Comparison of ENCODE assay signal across 8 cellular contexts in genomic region chr2:74003494-74004211, GRCh38. TPM values are rescaled to one million over a fixed set of nuclear protein-coding genes. Genes with fewer than 3 reads are reported as not detected.
DNase-seq lines count a peak whose midpoint lies in the region; ATAC-seq and TF ChIP-seq lines count a peak whose summit lies in the region.

No MANE protein-coding gene starts in this region.

- 41% methylated on average over 16 of the region's 16 CpGs for WGBS in right cardiac atrium
- WGBS in suprapubic skin, result 46% methylated on average over 13 of the region's 16 CpGs

- CTCF ChIA-PET in activated CD4-positive, alpha-beta memory T cell treated with anti-CD3 and anti-CD28 coated beads for 36 hours (lab: Charles Lee), result interaction anchor here (1.3 to 1.4 kb wide), 2 partner anchors 16 to 175 kb away, joined by 4 to 6 read pairs; no protein-coding TSS in a partner anchor
- CTCF ChIA-PET in activated CD4-positive, alpha-beta memory T cell treated with anti-CD3 and anti-CD28 coated beads, Interleukin-2, amount 10 ng/mL, durations not matched to agents 7 days and 5 days (lab: Charles Lee), result interaction anchor here (0.7 to 1.8 kb wide), 2 partner anchors 175 to 176 kb away, joined by 4 to 8 read pairs; no protein-coding TSS in a partner anchor
- CTCF ChIA-PET in WTC11 (lab: Charles Lee), result interaction anchor here (0.6 to 1.8 kb wide), 7 partner anchors 9 to 1673 kb away, joined by 3 to 5 read pairs (median 4); no protein-coding TSS in a partner anchor

- H3K27me3 Mint-ChIP-seq in activated CD4-positive, alpha-beta memory T cell treated with anti-CD3 and anti-CD28 coated beads for 36 hours, result no peaks in the 10 kb centered on the region
- peaks cover 2% of the 10 kb centered on the region for H3K27me3 Mint-ChIP-seq in activated CD4-positive, alpha-beta memory T cell treated with anti-CD3 and anti-CD28 coated beads, Interleukin-2, amount 10 ng/mL, durations not matched to agents 7 days and 5 days
- H3K27me3 Mint-ChIP-seq in WTC11 (ENCODE audit: low read depth), result no peaks in the 10 kb centered on the region

- H3K36me3 ChIP-seq in suprapubic skin, result no peaks in the 10 kb centered on the region

- TF ChIP-seq CTCF in WTC11 (IDR thresholded peaks at IDR 0.05), result no peak
- no peak for TF ChIP-seq CTCF in suprapubic skin (IDR thresholded peaks at IDR 0.05)
- no peak for TF ChIP-seq CTCF in GM13976 (IDR thresholded peaks at IDR 0.05; ENCODE audit: borderline replicate concordance, control extremely low read depth, extremely low read depth, insufficient read depth, missing control alignments)

- DNase-seq in activated CD4-positive, alpha-beta memory T cell treated with anti-CD3 and anti-CD28 coated beads for 36 hours, result peak; percentile 23
- no peak for DNase-seq in activated CD4-positive, alpha-beta memory T cell treated with anti-CD3 and anti-CD28 coated beads, Interleukin-2, amount 10 ng/mL, durations not matched to agents 7 days and 5 days
- DNase-seq in WTC11 (ENCODE audit: low spot score) (no peak), right cardiac atrium (peak in 2 of 3 donors; percentile 55 to 56), suprapubic skin (ENCODE audit: low spot score in 2 of 2) (no peak), NCI-H526 (lab: John Stamatoyannopoulos, UW) (no peak), GM13976 (ENCODE audit: low spot score) (no peak)

- H3K9me3 ChIP-seq in right cardiac atrium (ENCODE audit: control insufficient read depth, low read length), result no peaks in the 10 kb centered on the region
- no peaks in the 10 kb centered on the region for H3K9me3 ChIP-seq in suprapubic skin

- no peak for TF ChIP-seq EP300 in suprapubic skin (IDR thresholded peaks at IDR 0.05)

- H3K27ac ChIP-seq in right cardiac atrium (ENCODE audit: low read length), result no peak overlapping the region
- H3K27ac ChIP-seq in suprapubic skin, result no peak overlapping the region

- peaks cover 15% of the 10 kb centered on the region for H3K4me1 ChIP-seq in right cardiac atrium (ENCODE audit: control insufficient read depth, insufficient read depth, low read length)
- H3K4me1 ChIP-seq in suprapubic skin, result peaks cover 89% of the 10 kb centered on the region

- H3K4me1 Mint-ChIP-seq in activated CD4-positive, alpha-beta memory T cell treated with anti-CD3 and anti-CD28 coated beads for 36 hours (ENCODE audit: low read depth), result peaks cover 77% of the 10 kb centered on the region
- peaks cover 29% of the 10 kb centered on the region for H3K4me1 Mint-ChIP-seq in activated CD4-positive, alpha-beta memory T cell treated with anti-CD3 and anti-CD28 coated beads, Interleukin-2, amount 10 ng/mL, durations not matched to agents 7 days and 5 days
- peaks cover 81% of the 10 kb centered on the region for H3K4me1 Mint-ChIP-seq in WTC11

- in situ Hi-C loops in GM13976 (cut with MboI; ENCODE audit: low sequenced_read_pairs, unreplicated experiment), result no loop called here

- H3K4me3 Mint-ChIP-seq in activated CD4-positive, alpha-beta memory T cell treated with anti-CD3 and anti-CD28 coated beads for 36 hours, result peak overlapping the region; percentile 16
- H3K4me3 Mint-ChIP-seq in activated CD4-positive, alpha-beta memory T cell treated with anti-CD3 and anti-CD28 coated beads, Interleukin-2, amount 10 ng/mL, durations not matched to agents 7 days and 5 days, result no peak overlapping the region
- peak overlapping the region; percentile 82 for H3K4me3 Mint-ChIP-seq in WTC11

- intact Hi-C loops in activated CD4-positive, alpha-beta memory T cell treated with anti-CD3 and anti-CD28 coated beads for 36 hours (cut with micrococcal nuclease), result loop anchor here (2.0 to 5.0 kb wide), 2 partner anchors 41 to 143 kb away; partner anchors contain the start of gene BOLA3
- intact Hi-C loops in right cardiac atrium (cut with DNase I), result no loop called here

- no peak for TF ChIP-seq POLR2A in suprapubic skin (IDR thresholded peaks at IDR 0.05)

- POLR2A ChIA-PET in activated CD4-positive, alpha-beta memory T cell treated with anti-CD3 and anti-CD28 coated beads for 36 hours (lab: Charles Lee), result no interaction called here
- POLR2A ChIA-PET in activated CD4-positive, alpha-beta memory T cell treated with anti-CD3 and anti-CD28 coated beads, Interleukin-2, amount 10 ng/mL, durations not matched to agents 7 days and 5 days (lab: Charles Lee), result interaction anchor here (0.7 to 2.3 kb wide), 2 partner anchors 10 to 196 kb away, joined by 3 to 5 read pairs; no protein-coding TSS in a partner anchor
- POLR2A ChIA-PET in WTC11 (lab: Charles Lee), result interaction anchor here (2.2 kb wide), 1 partner anchor 16 kb away, joined by 5 read pairs; no protein-coding TSS in a partner anchor

- H3K27me3 ChIP-seq in right cardiac atrium (ENCODE audit: control insufficient read depth, insufficient read depth) (no peaks in the 10 kb centered on the region), suprapubic skin (no peaks in the 10 kb centered on the region)

- H3K27ac Mint-ChIP-seq in activated CD4-positive, alpha-beta memory T cell treated with anti-CD3 and anti-CD28 coated beads for 36 hours, result peak overlapping the region; percentile 51
- H3K27ac Mint-ChIP-seq in activated CD4-positive, alpha-beta memory T cell treated with anti-CD3 and anti-CD28 coated beads, Interleukin-2, amount 10 ng/mL, durations not matched to agents 7 days and 5 days, result no peak overlapping the region
- H3K27ac Mint-ChIP-seq in WTC11, result peak overlapping the region; percentile 69

- H3K36me3 Mint-ChIP-seq in activated CD4-positive, alpha-beta memory T cell treated with anti-CD3 and anti-CD28 coated beads for 36 hours, result peaks cover 4% of the 10 kb centered on the region
- H3K36me3 Mint-ChIP-seq in activated CD4-positive, alpha-beta memory T cell treated with anti-CD3 and anti-CD28 coated beads, Interleukin-2, amount 10 ng/mL, durations not matched to agents 7 days and 5 days (ENCODE audit: low read depth), result peaks cover 6% of the 10 kb centered on the region
- H3K36me3 Mint-ChIP-seq in WTC11, result no peaks in the 10 kb centered on the region

- no peak for ATAC-seq in WTC11
- ATAC-seq in right cardiac atrium, result peak in 1 of 2 donors; percentile 37
- no peak for ATAC-seq in HG02642 (IDR thresholded peaks at IDR 0.05; ENCODE audit: poor library complexity, unreplicated experiment)

- no peaks in the 10 kb centered on the region for H3K9me3 Mint-ChIP-seq in activated CD4-positive, alpha-beta memory T cell treated with anti-CD3 and anti-CD28 coated beads for 36 hours
- no peaks in the 10 kb centered on the region for H3K9me3 Mint-ChIP-seq in activated CD4-positive, alpha-beta memory T cell treated with anti-CD3 and anti-CD28 coated beads, Interleukin-2, amount 10 ng/mL, durations not matched to agents 7 days and 5 days
- no peaks in the 10 kb centered on the region for H3K9me3 Mint-ChIP-seq in WTC11

- peak overlapping the region; percentile 71 for H3K4me3 ChIP-seq in right cardiac atrium (ENCODE audit: low read length)
- peak overlapping the region; percentile 57 for H3K4me3 ChIP-seq in suprapubic skin

TF ChIP-seq in WTC11, 78 proteins besides CTCF, POLR2A, EP300 and RAD21 (continues in another document):
- TF ChIP-seq JUN (CRISPR knock-in tag; IDR thresholded peaks at IDR 0.05) (no peak), RELA (CRISPR knock-in tag; IDR thresholded peaks at IDR 0.05; ENCODE audit: borderline replicate concordance) (no peak), MLX (CRISPR knock-in tag; IDR thresholded peaks at IDR 0.05) (no peak), ERG (CRISPR knock-in tag; IDR thresholded peaks at IDR 0.05) (no peak), ZNF219 (CRISPR knock-in tag; IDR thresholded peaks at IDR 0.05; ENCODE audit: borderline replicate concordance) (no peak), NR2C2 (CRISPR knock-in tag; IDR thresholded peaks at IDR 0.05) (no peak)
- TF ChIP-seq, protein P1, sequence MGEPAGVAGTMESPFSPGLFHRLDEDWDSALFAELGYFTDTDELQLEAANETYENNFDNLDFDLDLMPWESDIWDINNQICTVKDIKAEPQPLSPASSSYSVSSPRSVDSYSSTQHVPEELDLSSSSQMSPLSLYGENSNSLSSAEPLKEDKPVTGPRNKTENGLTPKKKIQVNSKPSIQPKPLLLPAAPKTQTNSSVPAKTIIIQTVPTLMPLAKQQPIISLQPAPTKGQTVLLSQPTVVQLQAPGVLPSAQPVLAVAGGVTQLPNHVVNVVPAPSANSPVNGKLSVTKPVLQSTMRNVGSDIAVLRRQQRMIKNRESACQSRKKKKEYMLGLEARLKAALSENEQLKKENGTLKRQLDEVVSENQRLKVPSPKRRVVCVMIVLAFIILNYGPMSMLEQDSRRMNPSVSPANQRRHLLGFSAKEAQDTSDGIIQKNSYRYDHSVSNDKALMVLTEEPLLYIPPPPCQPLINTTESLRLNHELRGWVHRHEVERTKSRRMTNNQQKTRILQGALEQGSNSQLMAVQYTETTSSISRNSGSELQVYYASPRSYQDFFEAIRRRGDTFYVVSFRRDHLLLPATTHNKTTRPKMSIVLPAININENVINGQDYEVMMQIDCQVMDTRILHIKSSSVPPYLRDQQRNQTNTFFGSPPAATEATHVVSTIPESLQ (CRISPR knock-in tag; IDR thresholded peaks at IDR 0.05), result no peak

RNA-seq across cellular contexts. Expression of gene TET3, which starts 18.9 kb away (rescaled TPM):
- total RNA-seq in activated CD4-positive, alpha-beta memory T cell treated with anti-CD3 and anti-CD28 coated beads for 36 hours, result 10 to 100 TPM; 10.5 to 11.8 TPM
- total RNA-seq in activated CD4-positive, alpha-beta memory T cell treated with anti-CD3 and anti-CD28 coated beads, Interleukin-2, amount 10 ng/mL, durations not matched to agents 7 days and 5 days, result 10 to 100 TPM; 10.1 to 10.7 TPM
- total RNA-seq in WTC11 (2021) (16.4 to 19.3 TPM (median 18.2 TPM) in 3 replicates), right cardiac atrium (1 to 10 TPM; 2.5 to 3.3 (median 2.9) TPM), suprapubic skin (10 to 100 TPM; 53.6 to 75.3 (median 58.4) TPM)
- 1.1 TPM for polyA plus RNA-seq in right cardiac atrium

Comparison
In these comparisons a context has a peak if more than half of its experiments do, and no peak if none do; other contexts are left out.
1. DNase-seq: peak in activated CD4-positive, alpha-beta memory T cell treated with anti-CD3 and anti-CD28 coated beads for 36 hours (single experiment) and right cardiac atrium (2 of 3); none in activated CD4-positive, alpha-beta memory T cell treated with anti-CD3 and anti-CD28 coated beads, Interleukin-2, amount 10 ng/mL, durations not matched to agents 7 days and 5 days (single experiment), WTC11 (single experiment), suprapubic skin (0 of 2), NCI-H526 (0 of 2) and GM13976 (single experiment).